15 cellular contexts compared by ENCODE assay signal in the genomic region with DNA sequence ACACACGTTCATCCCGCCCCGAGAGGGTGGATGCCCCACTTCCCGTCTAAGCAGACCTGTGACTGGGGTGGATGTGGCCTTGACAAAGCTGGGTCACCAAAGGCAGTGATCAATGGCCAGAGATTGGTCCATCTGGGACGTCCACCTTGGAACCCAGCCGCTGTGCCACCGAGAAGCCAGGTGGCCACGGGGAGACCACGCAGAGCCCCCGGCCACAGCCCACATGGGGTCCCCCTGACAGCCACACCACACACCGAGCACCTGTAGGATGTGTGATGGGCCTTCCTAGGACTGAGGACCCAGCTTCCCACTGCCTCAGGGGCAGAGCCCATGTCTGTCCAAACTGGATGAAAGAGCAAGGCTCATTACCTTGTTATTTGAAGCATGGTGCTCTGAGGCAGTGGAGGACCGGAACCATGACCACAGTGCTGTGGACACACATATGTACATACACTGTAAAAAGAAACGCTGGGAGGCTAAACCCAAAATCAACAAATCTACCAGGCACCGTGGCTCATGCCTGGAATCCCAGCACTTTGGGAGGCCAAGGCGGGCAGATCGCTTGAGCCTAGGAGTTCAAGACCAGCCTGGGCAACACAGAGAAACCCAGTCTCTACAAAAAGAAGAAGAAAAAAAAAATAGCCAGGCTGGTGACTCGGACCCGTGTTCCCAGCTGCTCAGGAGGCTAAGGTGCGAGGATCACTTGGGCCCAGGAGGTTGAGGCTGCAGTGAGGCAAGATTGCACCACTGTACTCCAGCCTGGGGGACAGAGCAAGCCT.
"Had no signal": no experiment of that assay in that cellular context is flagged by ENCODE, and none has a peak within 500 bp of the region (broad histone marks: within the 10 kb centered on the region; RNA-seq: fewer than 3 reads in every experiment).

No MANE protein-coding gene starts in this region.

- DNase-seq: activated CD4-positive, alpha-beta T cell treated with anti-CD3 and anti-CD28 coated beads, Interleukin-2, amount 10 ng/mL, durations not matched to agents 7 days and 5 days; activated CD8-positive, alpha-beta memory T cell treated with anti-CD3 and anti-CD28 coated beads for 24 hours; activated naive CD4-positive, alpha-beta T cell treated with anti-CD3 and anti-CD28 coated beads for 36 hours; immature natural killer cell; left cardiac atrium; naive thymus-derived CD8-positive, alpha-beta T cell; stimulated activated naive B cell treated with anti-CD40 and anti-IgM and Interleukin-4, amounts not matched to agents 10 μg/mL and 1 μg/mL and 100 μg/mL, for 72 hours; SW 1271; trophoblast cell had no signal

- H3K9me3 Mint-ChIP-seq: activated CD4-positive, alpha-beta T cell treated with anti-CD3 and anti-CD28 coated beads, Interleukin-2, amount 10 ng/mL, durations not matched to agents 7 days and 5 days; activated naive CD4-positive, alpha-beta T cell treated with anti-CD3 and anti-CD28 coated beads for 36 hours; immature natural killer cell; naive thymus-derived CD8-positive, alpha-beta T cell; stimulated activated naive B cell treated with anti-CD40 and anti-IgM and Interleukin-4, amounts not matched to agents 10 μg/mL and 1 μg/mL and 100 μg/mL, for 72 hours had no signal

- H3K4me1 Mint-ChIP-seq: activated CD4-positive, alpha-beta T cell treated with anti-CD3 and anti-CD28 coated beads, Interleukin-2, amount 10 ng/mL, durations not matched to agents 7 days and 5 days; immature natural killer cell; naive thymus-derived CD8-positive, alpha-beta T cell; stimulated activated naive B cell treated with anti-CD40 and anti-IgM and Interleukin-4, amounts not matched to agents 10 μg/mL and 1 μg/mL and 100 μg/mL, for 72 hours had no signal

- FAIRE-seq: colon, TTC549 had no signal

- H3K27ac ChIP-seq: adrenal gland, cardiac muscle cell, esophagus muscularis mucosa, neutrophil had no signal

- ATAC-seq: left cardiac atrium; naive thymus-derived CD8-positive, alpha-beta T cell; stimulated activated naive B cell treated with anti-CD40 and anti-IgM and Interleukin-4, amounts not matched to agents 10 μg/mL and 1 μg/mL and 100 μg/mL, for 72 hours had no signal

- H3K36me3 Mint-ChIP-seq: immature natural killer cell; stimulated activated naive B cell treated with anti-CD40 and anti-IgM and Interleukin-4, amounts not matched to agents 10 μg/mL and 1 μg/mL and 100 μg/mL, for 72 hours had no signal

- H3K9me3 ChIP-seq: adrenal gland, esophagus muscularis mucosa, neutrophil had no signal

- H3K4me1 ChIP-seq: adrenal gland, esophagus muscularis mucosa had no signal

- H3K4me3 Mint-ChIP-seq: activated CD4-positive, alpha-beta T cell treated with anti-CD3 and anti-CD28 coated beads, Interleukin-2, amount 10 ng/mL, durations not matched to agents 7 days and 5 days; activated naive CD4-positive, alpha-beta T cell treated with anti-CD3 and anti-CD28 coated beads for 36 hours; immature natural killer cell; naive thymus-derived CD8-positive, alpha-beta T cell; stimulated activated naive B cell treated with anti-CD40 and anti-IgM and Interleukin-4, amounts not matched to agents 10 μg/mL and 1 μg/mL and 100 μg/mL, for 72 hours had no signal

- H3K27ac Mint-ChIP-seq: activated CD4-positive, alpha-beta T cell treated with anti-CD3 and anti-CD28 coated beads, Interleukin-2, amount 10 ng/mL, durations not matched to agents 7 days and 5 days; activated naive CD4-positive, alpha-beta T cell treated with anti-CD3 and anti-CD28 coated beads for 36 hours; immature natural killer cell; naive thymus-derived CD8-positive, alpha-beta T cell; stimulated activated naive B cell treated with anti-CD40 and anti-IgM and Interleukin-4, amounts not matched to agents 10 μg/mL and 1 μg/mL and 100 μg/mL, for 72 hours had no signal

- H3K36me3 ChIP-seq: adrenal gland, cardiac muscle cell, esophagus muscularis mucosa, neutrophil had no signal

- H3K27me3 ChIP-seq: adrenal gland, cardiac muscle cell, neutrophil had no signal

- H3K4me3 ChIP-seq: adrenal gland, cardiac muscle cell, esophagus muscularis mucosa had no signal

- H3K27me3 Mint-ChIP-seq: activated CD4-positive, alpha-beta T cell treated with anti-CD3 and anti-CD28 coated beads, Interleukin-2, amount 10 ng/mL, durations not matched to agents 7 days and 5 days had no signal
